1 cellular context compared by ENCODE assay signal in genomic region chr1:38191451-38191850, GRCh38.
TF ChIP-seq lines count a peak whose summit lies in the region.

No MANE protein-coding gene starts in this region.

TF ChIP-seq in GM12878, 131 proteins besides CTCF, POLR2A, EP300 and RAD21 (continued from another document):
- TF ChIP-seq, protein P1, sequence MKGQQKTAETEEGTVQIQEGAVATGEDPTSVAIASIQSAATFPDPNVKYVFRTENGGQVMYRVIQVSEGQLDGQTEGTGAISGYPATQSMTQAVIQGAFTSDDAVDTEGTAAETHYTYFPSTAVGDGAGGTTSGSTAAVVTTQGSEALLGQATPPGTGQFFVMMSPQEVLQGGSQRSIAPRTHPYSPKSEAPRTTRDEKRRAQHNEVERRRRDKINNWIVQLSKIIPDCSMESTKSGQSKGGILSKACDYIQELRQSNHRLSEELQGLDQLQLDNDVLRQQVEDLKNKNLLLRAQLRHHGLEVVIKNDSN (IDR thresholded peaks at IDR 0.05; ENCODE audit: borderline replicate concordance, extremely low read length, insufficient read depth, low read depth, low read length) = no peak
